ENCODE assay signal across 22 cellular contexts in the genomic region with DNA sequence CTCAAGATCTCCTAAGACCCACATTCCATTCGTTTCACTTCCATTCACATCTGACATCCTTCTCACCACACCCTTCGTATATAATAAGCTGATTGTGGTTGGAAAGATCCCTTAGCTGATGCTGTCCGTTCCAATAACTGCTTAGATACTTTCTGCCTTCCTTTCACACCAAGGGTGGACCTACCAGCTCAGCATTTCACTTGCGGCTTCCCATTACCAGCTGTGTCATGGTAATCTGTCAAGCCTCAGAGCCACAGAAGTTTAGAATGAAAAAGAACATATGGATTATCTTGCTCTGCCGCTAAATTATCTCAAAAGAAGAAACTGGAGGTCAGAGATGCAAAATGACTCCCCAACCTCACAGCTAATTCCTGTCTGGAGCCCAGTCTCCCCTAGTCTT.
"Had no signal": no experiment of that assay in that cellular context is flagged by ENCODE, and none has a peak within 500 bp of the region (broad histone marks: within the 10 kb centered on the region; RNA-seq: fewer than 3 reads in every experiment).

No MANE protein-coding gene starts in this region.

- H3K9me3 ChIP-seq: adrenal gland, breast epithelium had no signal

- H3K36me3 ChIP-seq: adrenal gland, breast epithelium had no signal

- H3K27me3 ChIP-seq: adrenal gland, breast epithelium had no signal

- ATAC-seq: activated CD8-positive, alpha-beta T cell treated with anti-CD3 and anti-CD28 coated beads, Interleukin-2, amount 10 ng/mL, durations not matched to agents 7 days and 5 days; PC-3 had no signal

- H3K4me1 ChIP-seq: adrenal gland, breast epithelium had no signal

- DNase-seq: activated CD4-positive, alpha-beta T cell treated with anti-CD3 and anti-CD28 coated beads for 48 hours; activated CD4-positive, alpha-beta T cell treated with anti-CD3 and anti-CD28 coated beads, Interleukin-2, amount 50 U/mL, for 4 hours; activated CD4-positive, CD25-positive, alpha-beta regulatory T cell treated with anti-CD3 and anti-CD28 coated beads, Interleukin-2, amount 50 U/mL, for 72 hours; activated CD8-positive, alpha-beta memory T cell treated with anti-CD3 and anti-CD28 coated beads, Interleukin-2, amount 50 U/mL, for 48 hours; activated CD8-positive, alpha-beta T cell treated with anti-CD3 and anti-CD28 coated beads, Interleukin-2, amount 10 ng/mL, durations not matched to agents 7 days and 5 days; activated naive CD4-positive, alpha-beta T cell treated with anti-CD3 and anti-CD28 coated beads, Interleukin-2, amount 50 U/mL, for 16 hours; activated naive CD8-positive, alpha-beta T cell treated with anti-CD3 and anti-CD28 coated beads, Interleukin-2, amount 10 ng/mL, durations not matched to agents 7 days and 5 days; activated T-cell treated with anti-CD3 and anti-CD28 coated beads, Interleukin-2, amount 50 U/mL, for 1 hour; adrenal gland; aorta; central memory CD4-positive, alpha-beta T cell; KG1; MV-4-11; NCI-H1105; NCI-H1436; NCI-H1694 treated with DMSO at 0.1 percent for 48 hours; NCI-H2081 treated with DMSO at 0.1 percent for 48 hours; NCI-H446; NCI-H524; PC-3; SHP77 treated with DMSO at 0.1 percent for 48 hours had no signal

- H3K27ac ChIP-seq: adrenal gland, breast epithelium had no signal

- H3K4me3 ChIP-seq: adrenal gland, breast epithelium had no signal
